Comparison of ENCODE assay signal across 17 cellular contexts in the genomic region with DNA sequence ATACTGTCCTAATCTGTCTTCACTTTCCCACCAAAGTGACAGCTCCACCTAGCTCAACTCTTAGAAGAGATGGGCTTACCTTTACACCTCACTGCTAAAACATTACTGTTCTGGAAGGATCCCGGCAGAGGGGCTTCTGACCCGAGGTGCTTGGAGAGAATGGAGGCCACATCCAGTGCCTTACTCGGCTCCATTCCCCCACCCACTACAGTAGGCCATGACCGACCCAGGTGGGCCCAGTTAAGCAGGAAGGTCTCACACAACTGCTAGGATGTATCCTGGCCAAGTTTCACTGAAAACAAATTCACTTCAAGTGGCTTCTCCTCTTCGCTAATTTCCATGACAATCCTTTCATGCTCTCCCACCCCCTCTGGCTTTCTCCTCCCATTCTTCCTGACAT. TPM values are rescaled to one million over a fixed set of nuclear protein-coding genes. Genes with fewer than 3 reads are reported as not detected.
A peak's percentile ranks its signal among the peaks of the same experiment; 100 is the strongest.
DNase-seq lines count a peak whose midpoint lies in the region; ATAC-seq lines count a peak whose summit lies in the region.
"Had no signal": no experiment of that assay in that cellular context is flagged by ENCODE, and none has a peak within 500 bp of the region (broad histone marks: within the 10 kb centered on the region; RNA-seq: fewer than 3 reads in every experiment).

No MANE protein-coding gene starts in this region.

- H3K4me1 ChIP-seq in aorta (ENCODE audit: control insufficient read depth in 1 of 2, insufficient read depth in 2 of 2, low read length in 2 of 2): peaks cover 2 to 14% of the 10 kb centered on the region in 2 donors

- DNase-seq in T-helper 1 cell: no peak
- no peak for DNase-seq in natural killer cell treated with Interleukin-12 subunit alpha and Interleukin-12 subunit beta and Interleukin-15 and Interleukin-18, amount 100 ng/mL, for 72 hours (ENCODE audit: low spot score)
- no peak for DNase-seq in SHP77 (lab: John Stamatoyannopoulos, UW)
- no peak for DNase-seq in aorta
- DNase-seq: activated effector memory CD4-positive, alpha-beta T cell treated with anti-CD3 and anti-CD28 coated beads, Interleukin-2, amount 50 U/mL, for 16 hours; COR-L47; HFFc6; left cardiac atrium; SIG-M5; stimulated activated CD4-positive, alpha-beta T cell treated with anti-CD3 and anti-CD28 coated beads, Interleukin-4, amount 100 ng/mL, for 24 hours; T-helper 9 cell; transverse colon had no signal

- no peak overlapping the region for H3K4me3 ChIP-seq in aorta (ENCODE audit: low read length in 2 of 2)
- H3K4me3 ChIP-seq: K562, transverse colon had no signal

- H3K4me1 Mint-ChIP-seq in T-helper 1 cell treated with Interleukin-12 subunit alpha and Interleukin-12 subunit beta and Interleukin-4 antibody, amounts not matched to agents 30 μg/mL and 1 μg/mL, for 36 hours (ENCODE audit: low read depth): peaks cover 72% of the 10 kb centered on the region
- H3K4me1 Mint-ChIP-seq in IgD-negative memory B cell: peaks cover 49 to 66% (median 53%) of the 10 kb centered on the region in 3 donors
- peaks cover 96% of the 10 kb centered on the region for H3K4me1 Mint-ChIP-seq in activated naive CD8-positive, alpha-beta T cell (ENCODE audit: low read depth)
- H3K4me1 Mint-ChIP-seq in natural killer cell treated with Interleukin-12 subunit alpha and Interleukin-12 subunit beta and Interleukin-15 and Interleukin-18, amount 100 ng/mL, for 72 hours (ENCODE audit: low read depth in 2 of 2): peaks cover 75 to 84% of the 10 kb centered on the region in 2 donors

- H3K36me3 Mint-ChIP-seq in T-helper 1 cell treated with Interleukin-12 subunit alpha and Interleukin-12 subunit beta and Interleukin-4 antibody, amounts not matched to agents 30 μg/mL and 1 μg/mL, for 36 hours (ENCODE audit: low read depth): peaks cover 51% of the 10 kb centered on the region
- no peaks in the 10 kb centered on the region for H3K36me3 Mint-ChIP-seq in IgD-negative memory B cell
- H3K36me3 Mint-ChIP-seq in activated naive CD8-positive, alpha-beta T cell: peaks cover 13% of the 10 kb centered on the region
- peaks cover 25% of the 10 kb centered on the region for H3K36me3 Mint-ChIP-seq in natural killer cell treated with Interleukin-12 subunit alpha and Interleukin-12 subunit beta and Interleukin-15 and Interleukin-18, amount 100 ng/mL, for 72 hours

- no peak overlapping the region for H3K27ac ChIP-seq in aorta (ENCODE audit: low read depth in 1 of 2, low read length in 2 of 2)

- H3K27me3 ChIP-seq in aorta (ENCODE audit: control insufficient read depth in 1 of 2, insufficient read depth in 2 of 2, low read length in 1 of 2): peaks cover 0 to 2% of the 10 kb centered on the region in 2 donors
- H3K27me3 ChIP-seq: transverse colon had no signal

- H3K27ac Mint-ChIP-seq in T-helper 1 cell treated with Interleukin-12 subunit alpha and Interleukin-12 subunit beta and Interleukin-4 antibody, amounts not matched to agents 30 μg/mL and 1 μg/mL, for 36 hours: peak overlapping the region; percentile 68
- peak overlapping the region; percentile 8 to 98 (median 26) for H3K27ac Mint-ChIP-seq in IgD-negative memory B cell
- peak overlapping the region; percentile 82 for H3K27ac Mint-ChIP-seq in activated naive CD8-positive, alpha-beta T cell
- peak overlapping the region; percentile 95 to 98 for H3K27ac Mint-ChIP-seq in natural killer cell treated with Interleukin-12 subunit alpha and Interleukin-12 subunit beta and Interleukin-15 and Interleukin-18, amount 100 ng/mL, for 72 hours
- H3K27ac Mint-ChIP-seq: HFFc6 had no signal

- H3K4me3 Mint-ChIP-seq in T-helper 1 cell treated with Interleukin-12 subunit alpha and Interleukin-12 subunit beta and Interleukin-4 antibody, amounts not matched to agents 30 μg/mL and 1 μg/mL, for 36 hours: no peak overlapping the region
- H3K4me3 Mint-ChIP-seq in IgD-negative memory B cell: no peak overlapping the region
- peak overlapping the region; percentile 48 for H3K4me3 Mint-ChIP-seq in activated naive CD8-positive, alpha-beta T cell
- H3K4me3 Mint-ChIP-seq in natural killer cell treated with Interleukin-12 subunit alpha and Interleukin-12 subunit beta and Interleukin-15 and Interleukin-18, amount 100 ng/mL, for 72 hours: peak overlapping the region; percentile 39
- H3K4me3 Mint-ChIP-seq: HFFc6 had no signal

- WGBS in aorta, 2 donors: 82 to 83% methylated on average over 5 of the region's 5 CpGs

- no peak for ATAC-seq in natural killer cell treated with Interleukin-12 subunit alpha and Interleukin-12 subunit beta and Interleukin-15 and Interleukin-18, amount 100 ng/mL, for 72 hours
- ATAC-seq in HG03025 (IDR thresholded peaks at IDR 0.05; ENCODE audit: low FRiP score, unreplicated experiment) (no peak), aorta (ENCODE audit: low FRiP score) (no peak)
- ATAC-seq: left cardiac atrium had no signal

- no peaks in the 10 kb centered on the region for H3K9me3 ChIP-seq in aorta (ENCODE audit: control insufficient read depth, low read length)
- H3K9me3 ChIP-seq: transverse colon had no signal

- no peaks in the 10 kb centered on the region for H3K9me3 Mint-ChIP-seq in T-helper 1 cell treated with Interleukin-12 subunit alpha and Interleukin-12 subunit beta and Interleukin-4 antibody, amounts not matched to agents 30 μg/mL and 1 μg/mL, for 36 hours
- H3K9me3 Mint-ChIP-seq in IgD-negative memory B cell: no peaks in the 10 kb centered on the region
- no peaks in the 10 kb centered on the region for H3K9me3 Mint-ChIP-seq in activated naive CD8-positive, alpha-beta T cell (ENCODE audit: low read depth)
- H3K9me3 Mint-ChIP-seq in natural killer cell treated with Interleukin-12 subunit alpha and Interleukin-12 subunit beta and Interleukin-15 and Interleukin-18, amount 100 ng/mL, for 72 hours: no peaks in the 10 kb centered on the region
- H3K9me3 Mint-ChIP-seq: HFFc6 had no signal

- H3K27me3 Mint-ChIP-seq in T-helper 1 cell treated with Interleukin-12 subunit alpha and Interleukin-12 subunit beta and Interleukin-4 antibody, amounts not matched to agents 30 μg/mL and 1 μg/mL, for 36 hours (ENCODE audit: low read depth): no peaks in the 10 kb centered on the region
- no peaks in the 10 kb centered on the region for H3K27me3 Mint-ChIP-seq in IgD-negative memory B cell
- no peaks in the 10 kb centered on the region for H3K27me3 Mint-ChIP-seq in activated naive CD8-positive, alpha-beta T cell
- no peaks in the 10 kb centered on the region for H3K27me3 Mint-ChIP-seq in natural killer cell treated with Interleukin-12 subunit alpha and Interleukin-12 subunit beta and Interleukin-15 and Interleukin-18, amount 100 ng/mL, for 72 hours

- intact Hi-C loops in aorta (cut with DNase I): no loop called here

- H3K36me3 ChIP-seq in aorta (ENCODE audit: control insufficient read depth in 1 of 2, insufficient read depth in 2 of 2, low read length in 1 of 2): no peaks in the 10 kb centered on the region

RNA-seq across cellular contexts. Expression of gene WIPF1, which starts 11.9 kb away (rescaled TPM):
- polyA plus RNA-seq in IgD-negative memory B cell (120 TPM), aorta (10 to 100 TPM; 40.9 to 51.7 TPM)
- total RNA-seq in natural killer cell treated with Interleukin-12 subunit alpha and Interleukin-12 subunit beta and Interleukin-15 and Interleukin-18, amount 100 ng/mL, for 72 hours: 100 to 1,000 TPM; 284 to 319 TPM
- 100 to 1,000 TPM; 107 to 118 TPM for total RNA-seq in aorta

Comparison
In these comparisons a context has a peak if more than half of its experiments do, and no peak if none do; other contexts are left out.
1. H3K27ac Mint-ChIP-seq: peak in every context shown above with its lines; median percentile 96 in natural killer cell treated with Interleukin-12 subunit alpha and Interleukin-12 subunit beta and Interleukin-15 and Interleukin-18, amount 100 ng/mL, for 72 hours; 82 in activated naive CD8-positive, alpha-beta T cell; 68 in T-helper 1 cell treated with Interleukin-12 subunit alpha and Interleukin-12 subunit beta and Interleukin-4 antibody, amounts not matched to agents 30 μg/mL and 1 μg/mL, for 36 hours; 26 in IgD-negative memory B cell.
2. H3K4me3 Mint-ChIP-seq: peak in activated naive CD8-positive, alpha-beta T cell (single experiment) and natural killer cell treated with Interleukin-12 subunit alpha and Interleukin-12 subunit beta and Interleukin-15 and Interleukin-18, amount 100 ng/mL, for 72 hours (single experiment); none in T-helper 1 cell treated with Interleukin-12 subunit alpha and Interleukin-12 subunit beta and Interleukin-4 antibody, amounts not matched to agents 30 μg/mL and 1 μg/mL, for 36 hours (single experiment) and IgD-negative memory B cell (0 of 4).